Comparison of ENCODE assay signal across 1 cellular context in the genomic region with DNA sequence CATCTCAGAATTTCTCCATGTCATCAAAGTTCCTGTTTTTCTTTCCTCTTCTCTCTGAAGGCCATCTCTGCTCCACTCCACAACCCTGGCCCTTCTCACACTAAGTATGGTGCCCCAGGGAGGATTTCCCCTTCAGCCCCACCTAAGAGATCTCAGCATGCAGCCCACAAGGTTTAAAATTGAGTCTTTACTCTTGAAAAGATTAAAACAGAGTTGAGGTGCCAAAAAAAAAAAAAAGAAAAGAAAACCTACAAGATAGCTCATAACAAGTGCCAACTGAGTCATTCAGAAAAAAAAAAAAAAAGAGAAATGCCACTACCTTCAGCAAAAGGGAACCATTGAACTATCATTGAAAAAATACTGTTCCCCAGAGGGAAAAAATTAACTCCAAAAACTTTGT.
TF ChIP-seq lines count a peak whose summit lies in the region.

No MANE protein-coding gene starts in this region.

TF ChIP-seq in HCT116, 20 proteins besides CTCF, POLR2A, EP300 and RAD21:
- TF ChIP-seq ZFX (IDR thresholded peaks at IDR 0.05) (no peak), EGR1 (IDR thresholded peaks at IDR 0.05; ENCODE audit: low read depth) (no peak), EZH2 (IDR thresholded peaks at IDR 0.05) (no peak), ELF1 (IDR thresholded peaks at IDR 0.05; ENCODE audit: borderline replicate concordance, low read depth) (no peak), SRF (IDR thresholded peaks at IDR 0.05; ENCODE audit: low read depth) (no peak), JUND (IDR thresholded peaks at IDR 0.05) (no peak), EZH2phosphoT487 (IDR thresholded peaks at IDR 0.05; ENCODE audit: borderline replicate concordance) (no peak)
- TF ChIP-seq, protein P1, sequence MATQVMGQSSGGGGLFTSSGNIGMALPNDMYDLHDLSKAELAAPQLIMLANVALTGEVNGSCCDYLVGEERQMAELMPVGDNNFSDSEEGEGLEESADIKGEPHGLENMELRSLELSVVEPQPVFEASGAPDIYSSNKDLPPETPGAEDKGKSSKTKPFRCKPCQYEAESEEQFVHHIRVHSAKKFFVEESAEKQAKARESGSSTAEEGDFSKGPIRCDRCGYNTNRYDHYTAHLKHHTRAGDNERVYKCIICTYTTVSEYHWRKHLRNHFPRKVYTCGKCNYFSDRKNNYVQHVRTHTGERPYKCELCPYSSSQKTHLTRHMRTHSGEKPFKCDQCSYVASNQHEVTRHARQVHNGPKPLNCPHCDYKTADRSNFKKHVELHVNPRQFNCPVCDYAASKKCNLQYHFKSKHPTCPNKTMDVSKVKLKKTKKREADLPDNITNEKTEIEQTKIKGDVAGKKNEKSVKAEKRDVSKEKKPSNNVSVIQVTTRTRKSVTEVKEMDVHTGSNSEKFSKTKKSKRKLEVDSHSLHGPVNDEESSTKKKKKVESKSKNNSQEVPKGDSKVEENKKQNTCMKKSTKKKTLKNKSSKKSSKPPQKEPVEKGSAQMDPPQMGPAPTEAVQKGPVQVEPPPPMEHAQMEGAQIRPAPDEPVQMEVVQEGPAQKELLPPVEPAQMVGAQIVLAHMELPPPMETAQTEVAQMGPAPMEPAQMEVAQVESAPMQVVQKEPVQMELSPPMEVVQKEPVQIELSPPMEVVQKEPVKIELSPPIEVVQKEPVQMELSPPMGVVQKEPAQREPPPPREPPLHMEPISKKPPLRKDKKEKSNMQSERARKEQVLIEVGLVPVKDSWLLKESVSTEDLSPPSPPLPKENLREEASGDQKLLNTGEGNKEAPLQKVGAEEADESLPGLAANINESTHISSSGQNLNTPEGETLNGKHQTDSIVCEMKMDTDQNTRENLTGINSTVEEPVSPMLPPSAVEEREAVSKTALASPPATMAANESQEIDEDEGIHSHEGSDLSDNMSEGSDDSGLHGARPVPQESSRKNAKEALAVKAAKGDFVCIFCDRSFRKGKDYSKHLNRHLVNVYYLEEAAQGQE (IDR thresholded peaks at IDR 0.05; ENCODE audit: low read depth): no peak
